Comparison of ENCODE assay signal across 23 cellular contexts in the genomic region with DNA sequence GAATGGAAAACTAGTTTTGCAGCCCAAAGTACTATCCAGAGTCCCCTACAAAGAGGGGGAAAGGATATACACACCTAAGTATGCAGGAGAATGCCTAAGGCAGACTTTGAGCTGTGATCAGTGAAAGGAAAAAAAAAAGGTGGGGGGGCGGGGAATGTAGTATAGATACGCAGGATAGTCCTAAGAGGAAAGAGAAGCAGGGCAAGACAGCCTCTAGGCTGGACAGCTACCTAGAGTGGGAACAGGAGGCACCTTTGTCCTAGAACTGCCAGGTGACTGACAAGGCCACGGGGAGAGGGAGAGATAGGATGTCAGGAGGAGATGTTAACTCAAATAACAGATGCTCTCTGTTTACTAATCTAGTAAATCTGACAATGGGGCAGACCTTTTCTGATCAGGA. TPM values are rescaled to one million over a fixed set of nuclear protein-coding genes. Genes with fewer than 3 reads are reported as not detected.
"Had no signal": no experiment of that assay in that cellular context is flagged by ENCODE, and none has a peak within 500 bp of the region (broad histone marks: within the 10 kb centered on the region; RNA-seq: fewer than 3 reads in every experiment).

No MANE protein-coding gene starts in this region.

- DNase-seq: activated CD4-positive, alpha-beta memory T cell treated with anti-CD3 and anti-CD28 coated beads for 36 hours; activated CD4-positive, alpha-beta T cell treated with anti-CD3 and anti-CD28 coated beads, Interleukin-2, amount 10 ng/mL, durations not matched to agents 24 days and 14 days; activated CD4-positive, CD25-positive, alpha-beta regulatory T cell treated with anti-CD3 and anti-CD28 coated beads, Interleukin-2, amount 50 U/mL, for 72 hours; activated CD8-positive, alpha-beta memory T cell treated with anti-CD3 and anti-CD28 coated beads, Interleukin-2, amount 50 U/mL, for 48 hours; activated gamma-delta T cell; activated naive CD4-positive, alpha-beta T cell treated with anti-CD3 and anti-CD28 coated beads, Interleukin-2, amount 10 ng/mL, durations not matched to agents 7 days and 5 days; activated naive CD8-positive, alpha-beta T cell treated with anti-CD3 and anti-CD28 coated beads, Interleukin-2, amount 10 ng/mL, durations not matched to agents 7 days and 5 days; activated T-cell treated with anti-CD3 and anti-CD28 coated beads, Interleukin-2, amount 50 U/mL, for 24 hours; cerebellar nuclear complex; colonic mucosa; effector CD8-positive, alpha-beta T cell; esophagus squamous epithelium; foreskin melanocyte; islet precursor cell; left ventricle myocardium superior; mucosa of descending colon; sigmoid colon; stimulated activated CD4-positive, alpha-beta T cell treated with anti-CD3 and anti-CD28 coated beads, Interleukin-1b, Interleukin-23, amount 100 ng/mL, for 48 hours; stimulated activated naive CD4-positive, alpha-beta T cell; tibial artery had no signal

- H3K9me3 Mint-ChIP-seq: activated CD4-positive, alpha-beta memory T cell treated with anti-CD3 and anti-CD28 coated beads for 36 hours; activated CD4-positive, alpha-beta T cell treated with anti-CD3 and anti-CD28 coated beads, Interleukin-2, amount 10 ng/mL, durations not matched to agents 24 days and 14 days; activated naive CD4-positive, alpha-beta T cell treated with anti-CD3 and anti-CD28 coated beads, Interleukin-2, amount 10 ng/mL, durations not matched to agents 7 days and 5 days; activated T-cell treated with anti-CD3 and anti-CD28 coated beads, Interleukin-2, amount 50 U/mL, for 24 hours; natural killer cell treated with Interleukin-12 subunit alpha and Interleukin-12 subunit beta and Interleukin-15 and Interleukin-18, amount 100 ng/mL, for 72 hours had no signal

- H3K27ac Mint-ChIP-seq: activated CD4-positive, alpha-beta memory T cell treated with anti-CD3 and anti-CD28 coated beads for 36 hours; activated CD4-positive, alpha-beta T cell treated with anti-CD3 and anti-CD28 coated beads, Interleukin-2, amount 10 ng/mL, durations not matched to agents 24 days and 14 days; activated naive CD4-positive, alpha-beta T cell treated with anti-CD3 and anti-CD28 coated beads, Interleukin-2, amount 10 ng/mL, durations not matched to agents 7 days and 5 days; activated naive CD8-positive, alpha-beta T cell treated with anti-CD3 and anti-CD28 coated beads, Interleukin-2, amount 10 ng/mL, durations not matched to agents 7 days and 5 days; activated T-cell treated with anti-CD3 and anti-CD28 coated beads, Interleukin-2, amount 50 U/mL, for 24 hours; natural killer cell treated with Interleukin-12 subunit alpha and Interleukin-12 subunit beta and Interleukin-15 and Interleukin-18, amount 100 ng/mL, for 72 hours; progenitor cell of endocrine pancreas had no signal

- H3K36me3 Mint-ChIP-seq: activated CD4-positive, alpha-beta memory T cell treated with anti-CD3 and anti-CD28 coated beads for 36 hours; activated naive CD4-positive, alpha-beta T cell treated with anti-CD3 and anti-CD28 coated beads, Interleukin-2, amount 10 ng/mL, durations not matched to agents 7 days and 5 days; activated naive CD8-positive, alpha-beta T cell treated with anti-CD3 and anti-CD28 coated beads, Interleukin-2, amount 10 ng/mL, durations not matched to agents 7 days and 5 days; natural killer cell treated with Interleukin-12 subunit alpha and Interleukin-12 subunit beta and Interleukin-15 and Interleukin-18, amount 100 ng/mL, for 72 hours had no signal

- H3K4me3 Mint-ChIP-seq: activated CD4-positive, alpha-beta memory T cell treated with anti-CD3 and anti-CD28 coated beads for 36 hours; activated CD4-positive, alpha-beta T cell treated with anti-CD3 and anti-CD28 coated beads, Interleukin-2, amount 10 ng/mL, durations not matched to agents 24 days and 14 days; activated naive CD4-positive, alpha-beta T cell treated with anti-CD3 and anti-CD28 coated beads, Interleukin-2, amount 10 ng/mL, durations not matched to agents 7 days and 5 days; activated naive CD8-positive, alpha-beta T cell treated with anti-CD3 and anti-CD28 coated beads, Interleukin-2, amount 10 ng/mL, durations not matched to agents 7 days and 5 days; activated T-cell treated with anti-CD3 and anti-CD28 coated beads, Interleukin-2, amount 50 U/mL, for 24 hours; natural killer cell treated with Interleukin-12 subunit alpha and Interleukin-12 subunit beta and Interleukin-15 and Interleukin-18, amount 100 ng/mL, for 72 hours had no signal

RNA-seq across cellular contexts. Expression of a gene that starts 6.0 kb away (rescaled TPM):
- total RNA-seq: natural killer cell treated with Interleukin-12 subunit alpha and Interleukin-12 subunit beta and Interleukin-15 and Interleukin-18, amount 100 ng/mL, for 72 hours; smooth muscle cell had no signal
